In the genomic region with DNA sequence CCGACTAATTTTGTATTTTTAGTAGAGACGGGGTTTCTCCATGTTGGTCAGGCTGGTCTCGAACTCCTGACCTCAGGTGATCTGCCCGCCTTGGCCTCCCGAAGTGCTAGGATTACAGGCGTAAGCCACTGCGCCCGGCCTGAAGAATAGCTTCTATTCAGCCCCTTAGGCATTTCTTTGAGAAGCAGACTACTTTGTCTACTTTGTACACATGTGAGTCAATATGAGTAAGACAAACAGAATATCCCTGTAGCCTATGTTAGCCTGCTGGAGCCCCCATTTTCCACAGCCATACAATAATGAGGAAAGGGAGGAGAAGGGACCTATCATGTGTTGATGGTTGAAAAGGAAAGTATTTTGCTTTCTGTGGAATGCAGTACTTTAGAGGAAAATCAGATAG, we compare ENCODE assay signal across 14 cellular contexts. TPM values are rescaled to one million over a fixed set of nuclear protein-coding genes. Genes with fewer than 3 reads are reported as not detected.
"Had no signal": no experiment of that assay in that cellular context is flagged by ENCODE, and none has a peak within 500 bp of the region (broad histone marks: within the 10 kb centered on the region; RNA-seq: fewer than 3 reads in every experiment).

No MANE protein-coding gene starts in this region.

RNA-seq across cellular contexts. Expression of a gene that starts 5.8 kb away (rescaled TPM):
- total RNA-seq: activated B cell treated with CpG ODN at 0.5 μM for 24 hours; activated CD4-positive, alpha-beta memory T cell treated with anti-CD3 and anti-CD28 coated beads for 36 hours; activated CD4-positive, alpha-beta memory T cell treated with anti-CD3 and anti-CD28 coated beads, Interleukin-2, amount 10 ng/mL, durations not matched to agents 7 days and 5 days; activated CD4-positive, alpha-beta T cell treated with anti-CD3 and anti-CD28 coated beads for 36 hours; activated CD4-positive, alpha-beta T cell treated with anti-CD3 and anti-CD28 coated beads, Interleukin-2, amount 10 ng/mL, durations not matched to agents 24 days and 14 days; activated CD4-positive, alpha-beta T cell treated with anti-CD3 and anti-CD28 coated beads, Interleukin-2, amount 10 ng/mL, durations not matched to agents 7 days and 5 days; activated CD8-positive, alpha-beta memory T cell treated with anti-CD3 and anti-CD28 coated beads for 36 hours; activated CD8-positive, alpha-beta memory T cell treated with anti-CD3 and anti-CD28 coated beads, Interleukin-2, amount 10 ng/mL, durations not matched to agents 7 days and 5 days; activated CD8-positive, alpha-beta T cell treated with anti-CD3 and anti-CD28 coated beads for 36 hours; activated CD8-positive, alpha-beta T cell treated with anti-CD3 and anti-CD28 coated beads, Interleukin-2, amount 10 ng/mL, durations not matched to agents 7 days and 5 days; T-helper 1 cell treated with Interleukin-12 subunit alpha and Interleukin-12 subunit beta and Interleukin-4 antibody, amounts not matched to agents 30 ng/mL and 1 ng/mL, for 36 hours; T-helper 17 cell; T-helper 2 cell treated with Interferon-gamma antibody and Interleukin-4, amounts not matched to agents 100 ng/mL and 5 ng/mL, for 36 hours; WTC11 had no signal

RNA-seq across cellular contexts. Expression of a gene that starts 27.7 kb away (rescaled TPM):
- total RNA-seq: activated B cell treated with CpG ODN at 0.5 μM for 24 hours; activated CD4-positive, alpha-beta memory T cell treated with anti-CD3 and anti-CD28 coated beads for 36 hours; activated CD4-positive, alpha-beta memory T cell treated with anti-CD3 and anti-CD28 coated beads, Interleukin-2, amount 10 ng/mL, durations not matched to agents 7 days and 5 days; activated CD4-positive, alpha-beta T cell treated with anti-CD3 and anti-CD28 coated beads for 36 hours; activated CD4-positive, alpha-beta T cell treated with anti-CD3 and anti-CD28 coated beads, Interleukin-2, amount 10 ng/mL, durations not matched to agents 24 days and 14 days; activated CD4-positive, alpha-beta T cell treated with anti-CD3 and anti-CD28 coated beads, Interleukin-2, amount 10 ng/mL, durations not matched to agents 7 days and 5 days; activated CD8-positive, alpha-beta memory T cell treated with anti-CD3 and anti-CD28 coated beads for 36 hours; activated CD8-positive, alpha-beta memory T cell treated with anti-CD3 and anti-CD28 coated beads, Interleukin-2, amount 10 ng/mL, durations not matched to agents 7 days and 5 days; activated CD8-positive, alpha-beta T cell treated with anti-CD3 and anti-CD28 coated beads for 36 hours; activated CD8-positive, alpha-beta T cell treated with anti-CD3 and anti-CD28 coated beads, Interleukin-2, amount 10 ng/mL, durations not matched to agents 7 days and 5 days; T-helper 1 cell treated with Interleukin-12 subunit alpha and Interleukin-12 subunit beta and Interleukin-4 antibody, amounts not matched to agents 30 ng/mL and 1 ng/mL, for 36 hours; T-helper 17 cell; T-helper 2 cell treated with Interferon-gamma antibody and Interleukin-4, amounts not matched to agents 100 ng/mL and 5 ng/mL, for 36 hours; WTC11 had no signal

RNA-seq across cellular contexts. Expression of a gene that starts 31.1 kb away (rescaled TPM):
- total RNA-seq: activated B cell treated with CpG ODN at 0.5 μM for 24 hours; activated CD4-positive, alpha-beta memory T cell treated with anti-CD3 and anti-CD28 coated beads for 36 hours; activated CD4-positive, alpha-beta memory T cell treated with anti-CD3 and anti-CD28 coated beads, Interleukin-2, amount 10 ng/mL, durations not matched to agents 7 days and 5 days; activated CD4-positive, alpha-beta T cell treated with anti-CD3 and anti-CD28 coated beads for 36 hours; activated CD4-positive, alpha-beta T cell treated with anti-CD3 and anti-CD28 coated beads, Interleukin-2, amount 10 ng/mL, durations not matched to agents 24 days and 14 days; activated CD4-positive, alpha-beta T cell treated with anti-CD3 and anti-CD28 coated beads, Interleukin-2, amount 10 ng/mL, durations not matched to agents 7 days and 5 days; activated CD8-positive, alpha-beta memory T cell treated with anti-CD3 and anti-CD28 coated beads for 36 hours; activated CD8-positive, alpha-beta memory T cell treated with anti-CD3 and anti-CD28 coated beads, Interleukin-2, amount 10 ng/mL, durations not matched to agents 7 days and 5 days; activated CD8-positive, alpha-beta T cell treated with anti-CD3 and anti-CD28 coated beads for 36 hours; activated CD8-positive, alpha-beta T cell treated with anti-CD3 and anti-CD28 coated beads, Interleukin-2, amount 10 ng/mL, durations not matched to agents 7 days and 5 days; T-helper 1 cell treated with Interleukin-12 subunit alpha and Interleukin-12 subunit beta and Interleukin-4 antibody, amounts not matched to agents 30 ng/mL and 1 ng/mL, for 36 hours; T-helper 17 cell; T-helper 2 cell treated with Interferon-gamma antibody and Interleukin-4, amounts not matched to agents 100 ng/mL and 5 ng/mL, for 36 hours; WTC11 had no signal

RNA-seq across cellular contexts. Expression of a gene that starts 37.3 kb away (rescaled TPM):
- total RNA-seq: activated B cell treated with CpG ODN at 0.5 μM for 24 hours; activated CD4-positive, alpha-beta memory T cell treated with anti-CD3 and anti-CD28 coated beads for 36 hours; activated CD4-positive, alpha-beta memory T cell treated with anti-CD3 and anti-CD28 coated beads, Interleukin-2, amount 10 ng/mL, durations not matched to agents 7 days and 5 days; activated CD4-positive, alpha-beta T cell treated with anti-CD3 and anti-CD28 coated beads for 36 hours; activated CD4-positive, alpha-beta T cell treated with anti-CD3 and anti-CD28 coated beads, Interleukin-2, amount 10 ng/mL, durations not matched to agents 24 days and 14 days; activated CD4-positive, alpha-beta T cell treated with anti-CD3 and anti-CD28 coated beads, Interleukin-2, amount 10 ng/mL, durations not matched to agents 7 days and 5 days; activated CD8-positive, alpha-beta memory T cell treated with anti-CD3 and anti-CD28 coated beads for 36 hours; activated CD8-positive, alpha-beta memory T cell treated with anti-CD3 and anti-CD28 coated beads, Interleukin-2, amount 10 ng/mL, durations not matched to agents 7 days and 5 days; activated CD8-positive, alpha-beta T cell treated with anti-CD3 and anti-CD28 coated beads for 36 hours; activated CD8-positive, alpha-beta T cell treated with anti-CD3 and anti-CD28 coated beads, Interleukin-2, amount 10 ng/mL, durations not matched to agents 7 days and 5 days; T-helper 1 cell treated with Interleukin-12 subunit alpha and Interleukin-12 subunit beta and Interleukin-4 antibody, amounts not matched to agents 30 ng/mL and 1 ng/mL, for 36 hours; T-helper 17 cell; T-helper 2 cell treated with Interferon-gamma antibody and Interleukin-4, amounts not matched to agents 100 ng/mL and 5 ng/mL, for 36 hours; WTC11 had no signal

RNA-seq across cellular contexts. Expression of a gene that starts 49.7 kb away (rescaled TPM):
- total RNA-seq: activated B cell treated with CpG ODN at 0.5 μM for 24 hours; activated CD4-positive, alpha-beta memory T cell treated with anti-CD3 and anti-CD28 coated beads for 36 hours; activated CD4-positive, alpha-beta memory T cell treated with anti-CD3 and anti-CD28 coated beads, Interleukin-2, amount 10 ng/mL, durations not matched to agents 7 days and 5 days; activated CD4-positive, alpha-beta T cell treated with anti-CD3 and anti-CD28 coated beads for 36 hours; activated CD4-positive, alpha-beta T cell treated with anti-CD3 and anti-CD28 coated beads, Interleukin-2, amount 10 ng/mL, durations not matched to agents 24 days and 14 days; activated CD4-positive, alpha-beta T cell treated with anti-CD3 and anti-CD28 coated beads, Interleukin-2, amount 10 ng/mL, durations not matched to agents 7 days and 5 days; activated CD8-positive, alpha-beta memory T cell treated with anti-CD3 and anti-CD28 coated beads for 36 hours; activated CD8-positive, alpha-beta memory T cell treated with anti-CD3 and anti-CD28 coated beads, Interleukin-2, amount 10 ng/mL, durations not matched to agents 7 days and 5 days; activated CD8-positive, alpha-beta T cell treated with anti-CD3 and anti-CD28 coated beads for 36 hours; activated CD8-positive, alpha-beta T cell treated with anti-CD3 and anti-CD28 coated beads, Interleukin-2, amount 10 ng/mL, durations not matched to agents 7 days and 5 days; T-helper 1 cell treated with Interleukin-12 subunit alpha and Interleukin-12 subunit beta and Interleukin-4 antibody, amounts not matched to agents 30 ng/mL and 1 ng/mL, for 36 hours; T-helper 17 cell; T-helper 2 cell treated with Interferon-gamma antibody and Interleukin-4, amounts not matched to agents 100 ng/mL and 5 ng/mL, for 36 hours; WTC11 had no signal
